8 cellular contexts compared by ENCODE assay signal in genomic region chr17:49646391-49647255, GRCh38. TPM values are rescaled to one million over a fixed set of nuclear protein-coding genes. Genes with fewer than 3 reads are reported as not detected.
DNase-seq lines count a peak whose midpoint lies in the region; ATAC-seq lines count a peak whose summit lies in the region.

No MANE protein-coding gene starts in this region.

- DNase-seq in HT1080 (ENCODE audit: low read depth), result peak; percentile 88
- DNase-seq in activated naive CD8-positive, alpha-beta T cell treated with anti-CD3 and anti-CD28 coated beads, Interleukin-2, amount 50 U/mL, for 24 hours, result peak; percentile 43
- DNase-seq in kidney tubule cell (ENCODE audit: low spot score), result peak; percentile 93
- no peak for DNase-seq in SIG-M5 (lab: John Stamatoyannopoulos, UW)

- no peaks in the 10 kb centered on the region for H3K27me3 Mint-ChIP-seq in activated naive CD8-positive, alpha-beta T cell treated with anti-CD3 and anti-CD28 coated beads, Interleukin-2, amount 50 U/mL, for 24 hours
- H3K27me3 Mint-ChIP-seq in stimulated activated memory B cell treated with anti-CD40 and anti-IgM and Interleukin-4, amounts not matched to agents 10 μg/mL and 1 μg/mL and 100 μg/mL, for 72 hours, result no peaks in the 10 kb centered on the region

- ATAC-seq in GM18861 (IDR thresholded peaks at IDR 0.05; ENCODE audit: unreplicated experiment) (peak; percentile 48), GM21576 (IDR thresholded peaks at IDR 0.05; ENCODE audit: unreplicated experiment) (no peak), HG03025 (IDR thresholded peaks at IDR 0.05; ENCODE audit: low FRiP score, unreplicated experiment) (no peak)
- ATAC-seq in activated naive CD8-positive, alpha-beta T cell treated with anti-CD3 and anti-CD28 coated beads, Interleukin-2, amount 50 U/mL, for 24 hours, result peak; percentile 91
- ATAC-seq in stimulated activated memory B cell treated with anti-CD40 and anti-IgM and Interleukin-4, amounts not matched to agents 10 μg/mL and 1 μg/mL and 100 μg/mL, for 72 hours, result peak; percentile 74

- H3K27ac Mint-ChIP-seq in activated naive CD8-positive, alpha-beta T cell treated with anti-CD3 and anti-CD28 coated beads, Interleukin-2, amount 50 U/mL, for 24 hours, result peak overlapping the region; percentile 73
- H3K27ac Mint-ChIP-seq in stimulated activated memory B cell treated with anti-CD40 and anti-IgM and Interleukin-4, amounts not matched to agents 10 μg/mL and 1 μg/mL and 100 μg/mL, for 72 hours, result peak overlapping the region; percentile 58

- H3K4me1 Mint-ChIP-seq in activated naive CD8-positive, alpha-beta T cell treated with anti-CD3 and anti-CD28 coated beads, Interleukin-2, amount 50 U/mL, for 24 hours, result peaks cover 62% of the 10 kb centered on the region
- H3K4me1 Mint-ChIP-seq in stimulated activated memory B cell treated with anti-CD40 and anti-IgM and Interleukin-4, amounts not matched to agents 10 μg/mL and 1 μg/mL and 100 μg/mL, for 72 hours, result peaks cover 56% of the 10 kb centered on the region

- H3K9me3 Mint-ChIP-seq in activated naive CD8-positive, alpha-beta T cell treated with anti-CD3 and anti-CD28 coated beads, Interleukin-2, amount 50 U/mL, for 24 hours, result no peaks in the 10 kb centered on the region
- no peaks in the 10 kb centered on the region for H3K9me3 Mint-ChIP-seq in stimulated activated memory B cell treated with anti-CD40 and anti-IgM and Interleukin-4, amounts not matched to agents 10 μg/mL and 1 μg/mL and 100 μg/mL, for 72 hours

- H3K36me3 Mint-ChIP-seq in activated naive CD8-positive, alpha-beta T cell treated with anti-CD3 and anti-CD28 coated beads, Interleukin-2, amount 50 U/mL, for 24 hours (ENCODE audit: low read depth), result no peaks in the 10 kb centered on the region
- peaks cover 6% of the 10 kb centered on the region for H3K36me3 Mint-ChIP-seq in stimulated activated memory B cell treated with anti-CD40 and anti-IgM and Interleukin-4, amounts not matched to agents 10 μg/mL and 1 μg/mL and 100 μg/mL, for 72 hours

- H3K4me3 Mint-ChIP-seq in activated naive CD8-positive, alpha-beta T cell treated with anti-CD3 and anti-CD28 coated beads, Interleukin-2, amount 50 U/mL, for 24 hours, result peak overlapping the region; percentile 52
- no peak overlapping the region for H3K4me3 Mint-ChIP-seq in stimulated activated memory B cell treated with anti-CD40 and anti-IgM and Interleukin-4, amounts not matched to agents 10 μg/mL and 1 μg/mL and 100 μg/mL, for 72 hours

RNA-seq across cellular contexts. Expression of gene SPOP, which starts 31.3 kb away (rescaled TPM):
- 56.2 and 63.8 TPM in 2 replicates for total RNA-seq in HT1080 (2014; rRNA removed; shearing (Covaris generic))
- polyA plus RNA-seq in HT1080 (2015; cell fraction: cytosol; rRNA removed), result 46.5 and 47.1 TPM in 2 replicates
- 57.0 and 57.5 TPM in 2 replicates for polyA plus RNA-seq in HT1080 (2015; cell fraction: nucleus; rRNA removed)

Comparison
In these comparisons a context has a peak if more than half of its experiments do, and no peak if none do; other contexts are left out.
1. ATAC-seq: peak in GM18861 (single experiment), activated naive CD8-positive, alpha-beta T cell treated with anti-CD3 and anti-CD28 coated beads, Interleukin-2, amount 50 U/mL, for 24 hours (single experiment) and stimulated activated memory B cell treated with anti-CD40 and anti-IgM and Interleukin-4, amounts not matched to agents 10 μg/mL and 1 μg/mL and 100 μg/mL, for 72 hours (single experiment); none in GM21576 (single experiment) and HG03025 (single experiment).